ENCODE assay signal across 1 cellular context in the genomic region with DNA sequence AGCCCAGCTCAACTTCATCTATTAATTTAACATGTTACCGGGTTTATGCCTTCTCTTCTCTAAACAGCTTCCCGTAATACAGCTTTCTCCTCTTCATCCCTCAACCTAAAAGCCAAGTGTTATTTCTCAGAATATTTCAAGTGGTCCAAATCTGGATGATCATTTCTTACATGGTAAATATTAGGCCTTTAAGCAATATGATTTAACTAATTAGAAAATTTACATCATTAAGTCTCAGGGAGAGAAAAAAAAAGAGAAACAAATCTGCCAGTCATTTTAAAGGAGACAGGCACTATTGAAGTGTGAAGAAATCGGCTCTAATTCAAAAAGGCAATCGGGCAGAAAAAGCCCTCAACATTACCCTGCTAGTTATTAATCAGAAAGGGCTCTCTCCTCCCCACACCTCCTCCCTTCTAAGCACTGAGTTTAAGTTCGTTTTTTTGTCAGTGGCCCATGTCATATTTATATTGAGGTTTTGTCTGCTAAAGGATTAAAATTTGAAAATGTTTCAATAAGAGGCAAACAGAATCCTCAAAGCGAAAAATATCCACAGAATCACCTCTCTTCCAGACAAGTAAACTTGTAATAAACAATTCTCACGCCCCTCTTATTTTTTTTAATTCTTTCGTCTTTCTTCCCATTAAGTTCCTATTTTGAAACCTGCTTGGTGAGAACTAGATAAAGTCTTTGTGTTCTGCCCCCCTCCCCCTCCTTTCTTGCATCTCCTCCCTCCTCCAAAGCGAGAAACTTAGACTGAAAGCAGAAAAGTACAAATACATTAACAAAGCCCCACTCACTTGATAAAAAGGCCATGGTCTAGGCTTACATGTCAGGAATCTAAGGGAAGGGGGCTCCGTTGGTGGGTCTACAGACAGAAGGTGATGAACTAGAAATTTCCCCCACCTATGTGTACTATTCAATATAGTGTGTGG.
TF ChIP-seq lines count a peak whose summit lies in the region.

No MANE protein-coding gene starts in this region.

TF ChIP-seq in GM23338, 12 proteins besides CTCF, POLR2A, EP300 and RAD21 (continued from another document):
- TF ChIP-seq ZNF114 (CRISPR knock-in tag; IDR thresholded peaks at IDR 0.05), result no peak
